9 cellular contexts compared by ENCODE assay signal in genomic region chr6:3208096-3208774, GRCh38. TPM values are rescaled to one million over a fixed set of nuclear protein-coding genes. Genes with fewer than 3 reads are reported as not detected.
DNase-seq lines count a peak whose midpoint lies in the region; ATAC-seq and TF ChIP-seq lines count a peak whose summit lies in the region.
"Had no signal": no experiment of that assay in that cellular context is flagged by ENCODE, and none has a peak within 500 bp of the region (broad histone marks: within the 10 kb centered on the region; RNA-seq: fewer than 3 reads in every experiment).

No MANE protein-coding gene starts in this region.

- H3F3A ChIP-seq in PC-9 (ENCODE audit: insufficient read depth, low read depth) = peaks cover 15% of the 10 kb centered on the region; the same call in 1 of the 2 replicates

- CTCF ChIA-PET in PC-9 (lab: Charles Lee) = interaction anchor here (1.3 kb wide), 1 partner anchor 43 kb away, joined by 7 read pairs; no protein-coding TSS in a partner anchor
- CTCF ChIA-PET in naive thymus-derived CD4-positive, alpha-beta T cell (lab: Charles Lee) = no interaction called here

- H3K9ac ChIP-seq in rectal smooth muscle tissue (ENCODE audit: low read length) (no peak overlapping the region), colonic mucosa (ENCODE audit: low read depth in 2 of 2, low read length in 2 of 2) (no peak overlapping the region)

- H3K36me3 Mint-ChIP-seq in endothelial cell (ENCODE audit: low read depth, unreplicated experiment) = no peaks in the 10 kb centered on the region
- H3K36me3 Mint-ChIP-seq in naive thymus-derived CD4-positive, alpha-beta T cell = peaks cover 2 to 11% (median 10%) of the 10 kb centered on the region in 5 donors

- no peaks in the 10 kb centered on the region for H3K9me3 ChIP-seq in PC-9 (ENCODE audit: insufficient read depth, low read depth)
- H3K9me3 ChIP-seq in naive thymus-derived CD4-positive, alpha-beta T cell (ENCODE audit: control insufficient read depth in 2 of 3, low read length in 3 of 3) = no peaks in the 10 kb centered on the region
- H3K9me3 ChIP-seq in colonic mucosa = no peaks in the 10 kb centered on the region
- H3K9me3 ChIP-seq in prostate gland = no peaks in the 10 kb centered on the region
- H3K9me3 ChIP-seq: mucosa of descending colon had no signal

- peak overlapping the region; percentile 5 for H3K27ac Mint-ChIP-seq in endothelial cell (ENCODE audit: unreplicated experiment)
- no peak overlapping the region for H3K27ac Mint-ChIP-seq in naive thymus-derived CD4-positive, alpha-beta T cell

- TF ChIP-seq POLR2A in prostate gland (IDR thresholded peaks at IDR 0.05) = no peak

- H3K27me3 ChIP-seq in PC-9 (ENCODE audit: insufficient read depth, low read depth) (no peaks in the 10 kb centered on the region), rectal smooth muscle tissue (ENCODE audit: control insufficient read depth, insufficient read depth, low read length) (no peaks in the 10 kb centered on the region), colonic mucosa (no peaks in the 10 kb centered on the region), prostate gland (replicated peaks; ENCODE audit: insufficient read depth) (no peaks in the 10 kb centered on the region)
- peaks cover 0 to 6% of the 10 kb centered on the region in 2 donors for H3K27me3 ChIP-seq in naive thymus-derived CD4-positive, alpha-beta T cell (ENCODE audit: control insufficient read depth in 2 of 2, insufficient read depth in 2 of 2, low read length in 2 of 2)

- no peaks in the 10 kb centered on the region for H3K9me2 ChIP-seq in PC-9 (ENCODE audit: insufficient read depth)

- DNase-seq in GM04503 (ENCODE audit: low read depth) (peak; percentile 97), PC-9 (no peak), endothelial cell (ENCODE audit: low spot score) (no peak), colonic mucosa (no peak), prostate gland (ENCODE audit: low spot score) (no peak)
- DNase-seq in stimulated activated CD4-positive, alpha-beta T cell treated with anti-CD3 and anti-CD28 coated beads, Interleukin-4, amount 100 ng/mL, for 4 hours = no peak
- DNase-seq in naive thymus-derived CD4-positive, alpha-beta T cell = no peak

- peak overlapping the region; percentile 68 for H3K4me2 ChIP-seq in PC-9

- H3K4me3 Mint-ChIP-seq in endothelial cell (ENCODE audit: unreplicated experiment) = no peak overlapping the region
- no peak overlapping the region for H3K4me3 Mint-ChIP-seq in naive thymus-derived CD4-positive, alpha-beta T cell

- peaks cover 6% of the 10 kb centered on the region for H3K27me3 Mint-ChIP-seq in endothelial cell (ENCODE audit: unreplicated experiment)
- peaks cover 18 to 33% (median 27%) of the 10 kb centered on the region in 5 donors for H3K27me3 Mint-ChIP-seq in naive thymus-derived CD4-positive, alpha-beta T cell

- H3K9me3 Mint-ChIP-seq in endothelial cell (ENCODE audit: unreplicated experiment) = no peaks in the 10 kb centered on the region
- H3K9me3 Mint-ChIP-seq in naive thymus-derived CD4-positive, alpha-beta T cell = peaks cover 0 to 14% (median 8%) of the 10 kb centered on the region in 11 donors

- H3K36me3 ChIP-seq in PC-9 (ENCODE audit: low read depth) (no peaks in the 10 kb centered on the region), rectal smooth muscle tissue (ENCODE audit: control insufficient read depth, insufficient read depth, low read length) (no peaks in the 10 kb centered on the region), colonic mucosa (no peaks in the 10 kb centered on the region), prostate gland (no peaks in the 10 kb centered on the region)
- no peaks in the 10 kb centered on the region for H3K36me3 ChIP-seq in naive thymus-derived CD4-positive, alpha-beta T cell (ENCODE audit: control insufficient read depth in 2 of 3, insufficient read depth in 3 of 3, low read length in 3 of 3)

- H3K4me1 ChIP-seq in PC-9 (replicated peaks; ENCODE audit: insufficient read depth) (peaks cover 37% of the 10 kb centered on the region), rectal smooth muscle tissue (ENCODE audit: control insufficient read depth, insufficient read depth, low read length) (peaks cover 2% of the 10 kb centered on the region), colonic mucosa (no peaks in the 10 kb centered on the region), prostate gland (replicated peaks) (no peaks in the 10 kb centered on the region)
- H3K4me1 ChIP-seq in naive thymus-derived CD4-positive, alpha-beta T cell (ENCODE audit: control insufficient read depth in 2 of 2, insufficient read depth in 2 of 2, low read length in 2 of 2) = peaks cover 0 to 5% of the 10 kb centered on the region in 2 donors

- intact Hi-C loops in PC-9 (cut with micrococcal nuclease; ENCODE audit: unreplicated experiment) = loop anchor here (5.0 kb wide), 1 partner anchor 81 kb away; no protein-coding TSS in a partner anchor
- intact Hi-C loops in naive thymus-derived CD4-positive, alpha-beta T cell (cut with micrococcal nuclease) = no loop called here
- intact Hi-C loops in colonic mucosa (cut with DNase I) = no loop called here
- intact Hi-C loops in prostate gland (cut with DNase I) = no loop called here

- POLR2A ChIA-PET in PC-9 (lab: Charles Lee; ENCODE audit: unreplicated experiment) = interaction anchor here (0.5 to 0.8 kb wide), 5 partner anchors 31 to 1105 kb away, joined by 3 to 7 read pairs (median 4); no protein-coding TSS in a partner anchor
- POLR2A ChIA-PET in naive thymus-derived CD4-positive, alpha-beta T cell (lab: Charles Lee) = no interaction called here

- peaks cover 10% of the 10 kb centered on the region for H3K4me1 Mint-ChIP-seq in endothelial cell (ENCODE audit: unreplicated experiment)
- H3K4me1 Mint-ChIP-seq in naive thymus-derived CD4-positive, alpha-beta T cell = peaks cover 0 to 16% (median 0%) of the 10 kb centered on the region in 7 donors

- H3K4me3 ChIP-seq in PC-9 (no peak overlapping the region), rectal smooth muscle tissue (ENCODE audit: low read length) (no peak overlapping the region), colonic mucosa (no peak overlapping the region), prostate gland (no peak overlapping the region)
- H3K4me3 ChIP-seq in naive thymus-derived CD4-positive, alpha-beta T cell (ENCODE audit: low read length) = no peak overlapping the region
- H3K4me3 ChIP-seq: mucosa of descending colon had no signal

- no peaks in the 10 kb centered on the region for H4K20me1 ChIP-seq in PC-9 (ENCODE audit: insufficient read depth)

- 64% methylated on average over 14 of the region's 14 CpGs for WGBS in prostate gland

- H3K27ac ChIP-seq in PC-9 = peak overlapping the region; percentile 83
- H3K27ac ChIP-seq in rectal smooth muscle tissue (ENCODE audit: low read depth, low read length) = peak overlapping the region; percentile 27
- H3K27ac ChIP-seq in naive thymus-derived CD4-positive, alpha-beta T cell (ENCODE audit: low read depth, low read length) = no peak overlapping the region
- no peak overlapping the region for H3K27ac ChIP-seq in colonic mucosa
- H3K27ac ChIP-seq in prostate gland = no peak overlapping the region

- no peak overlapping the region for H2AFZ ChIP-seq in PC-9

- no TSS peak for BruUV-seq in PC-9 (replicated peaks; lab: Mats Ljungman, UMichigan)

- TF ChIP-seq CTCF in PC-9 (conservative IDR thresholded peaks at IDR 0.05) (no peak), endothelial cell (IDR thresholded peaks at IDR 0.05; ENCODE audit: unreplicated experiment) (no peak), colonic mucosa (IDR thresholded peaks at IDR 0.05) (no peak), prostate gland (IDR thresholded peaks at IDR 0.05) (no peak)

- H3K79me2 ChIP-seq in PC-9 (ENCODE audit: low read depth) = no peaks in the 10 kb centered on the region

- ATAC-seq in naive thymus-derived CD4-positive, alpha-beta T cell = no peak

RNA-seq across cellular contexts. Expression of gene TUBB2B, which starts 19.2 kb away (rescaled TPM):
- 1.3 and 2.5 TPM in 2 replicates for total RNA-seq in PC-9 (2021)
- total RNA-seq in endothelial cell (ENCODE audit: unreplicated experiment) = 93.2 TPM
- total RNA-seq in naive thymus-derived CD4-positive, alpha-beta T cell = 1 to 10 TPM in 1 of 5 experiments, under 1 TPM in 2, not detected in 2; 0.27 to 1.6 (median 0.54) TPM
- polyA plus RNA-seq in naive thymus-derived CD4-positive, alpha-beta T cell = under 1 TPM in 1 of 2 donors, not detected in 1; 0.18 TPM
- total RNA-seq in colonic mucosa = 1 to 10 TPM; 2.3 to 5.8 TPM
- 1 to 10 TPM; 3.9 to 4.5 TPM for total RNA-seq in prostate gland

RNA-seq across cellular contexts. Expression of gene PSMG4, which starts 50.5 kb away (rescaled TPM):
- total RNA-seq in PC-9 (2021) = 33.8 and 47.6 TPM in 2 replicates
- 9.7 TPM for total RNA-seq in endothelial cell (ENCODE audit: unreplicated experiment)
- total RNA-seq in naive thymus-derived CD4-positive, alpha-beta T cell = 10 to 100 TPM; 15.6 to 45.0 (median 27.7) TPM
- polyA plus RNA-seq in naive thymus-derived CD4-positive, alpha-beta T cell = 10 to 100 TPM; 53.8 to 81.7 TPM
- total RNA-seq in colonic mucosa = 10 to 100 TPM; 10.0 to 21.6 TPM
- 10 to 100 TPM; 20.8 to 30.1 TPM for total RNA-seq in prostate gland

RNA-seq across cellular contexts. Expression of gene TUBB2A, which starts 50.9 kb away (rescaled TPM):
- total RNA-seq in PC-9 (2021) = 17.0 and 19.0 TPM in 2 replicates
- total RNA-seq in endothelial cell (ENCODE audit: unreplicated experiment) = 73.6 TPM
- total RNA-seq in naive thymus-derived CD4-positive, alpha-beta T cell = 10 to 100 TPM in 2 of 5 experiments, 1 to 10 TPM in 3; 2.2 to 39.6 (median 3.1) TPM
- polyA plus RNA-seq in naive thymus-derived CD4-positive, alpha-beta T cell = 1 to 10 TPM; 1.3 to 5.4 TPM
- total RNA-seq in colonic mucosa = 10 to 100 TPM; 20.4 to 43.2 TPM
- total RNA-seq in prostate gland = 10 to 100 TPM; 17.2 to 39.6 TPM

Comparison
In these comparisons a context has a peak if more than half of its experiments do, and no peak if none do; other contexts are left out.
1. H3K27ac ChIP-seq: peak in PC-9 (single experiment) and rectal smooth muscle tissue (single experiment); none in naive thymus-derived CD4-positive, alpha-beta T cell (single experiment), colonic mucosa (single experiment) and prostate gland (0 of 2).
2. RNA of gene TUBB2B, which starts 19.2 kb away (total RNA-seq): 93.2 TPM in endothelial cell (single experiment); 2.3 to 5.8 TPM in colonic mucosa, 3.9 to 4.5 TPM in prostate gland, 1.3 to 2.5 TPM in PC-9 and 0.27 to 1.6 TPM in naive thymus-derived CD4-positive, alpha-beta T cell; every median in the first group is over 10 times any median in the second.